Comparison of ENCODE assay signal across 22 cellular contexts in genomic region chr9:81455826-81456225, GRCh38.
DNase-seq lines count a peak whose midpoint lies in the region; TF ChIP-seq lines count a peak whose summit lies in the region.
"Had no signal": no experiment of that assay in that cellular context is flagged by ENCODE, and none has a peak within 500 bp of the region (broad histone marks: within the 10 kb centered on the region; RNA-seq: fewer than 3 reads in every experiment).

No MANE protein-coding gene starts in this region.

- peak overlapping the region; percentile 26 for H3K4me2 ChIP-seq in smooth muscle cell

- H3K9ac ChIP-seq in smooth muscle cell (ENCODE audit: low read depth) = no peak overlapping the region

- DNase-seq in NCI-H524 (lab: John Stamatoyannopoulos, UW) = peak; percentile 6 to 67
- DNase-seq in NCI-H524 treated with DMSO at 0.1 percent for 48 hours (lab: John Stamatoyannopoulos, UW) = no peak
- peak; percentile 57 to 59 for DNase-seq in NCI-H1930 (lab: John Stamatoyannopoulos, UW)
- peak; percentile 6 for DNase-seq in astrocyte of the cerebellum (ENCODE audit: low read depth)
- DNase-seq in smooth muscle cell (lab: John Stamatoyannopoulos, UW; ENCODE audit: unreplicated experiment) = no peak
- DNase-seq in progenitor cell of endocrine pancreas (ENCODE audit: low spot score, unreplicated experiment) = no peak
- DNase-seq in esophagus muscularis mucosa (ENCODE audit: extremely low spot score) = no peak
- no peak for DNase-seq in adrenal gland
- DNase-seq: activated CD4-positive, alpha-beta T cell treated with anti-CD3 and anti-CD28 coated beads for 36 hours; activated CD8-positive, alpha-beta T cell treated with anti-CD3 and anti-CD28 coated beads for 36 hours; activated naive CD4-positive, alpha-beta T cell treated with anti-CD3 and anti-CD28 coated beads, Interleukin-2, amount 10 ng/mL, durations not matched to agents 7 days and 5 days; GOT3; lower lobe of right lung; naive thymus-derived CD8-positive, alpha-beta T cell; NCI-H2081 treated with DMSO at 0.1 percent for 48 hours; NCI-H345; SIG-M5; SW 1271; upper lobe of left lung had no signal

- WGBS in smooth muscle cell (ENCODE audit: low lambda C conversion rate) = 58% methylated on average over 2 of the region's 2 CpGs
- 64% methylated on average over 2 of the region's 2 CpGs for WGBS in esophagus muscularis mucosa
- WGBS in adrenal gland, 4 donors = 86 to 95% (median 87%) methylated on average over 2 of the region's 2 CpGs

- peaks cover 17% of the 10 kb centered on the region for H3K4me1 Mint-ChIP-seq in progenitor cell of endocrine pancreas (ENCODE audit: low read depth)
- H3K4me1 Mint-ChIP-seq: activated CD4-positive, alpha-beta T cell treated with anti-CD3 and anti-CD28 coated beads for 36 hours; activated naive CD4-positive, alpha-beta T cell treated with anti-CD3 and anti-CD28 coated beads, Interleukin-2, amount 10 ng/mL, durations not matched to agents 7 days and 5 days; activated T-helper 17 cell treated with anti-CD3 and anti-CD28 coated beads, Interleukin-2, amount 50 U/mL, for 72 hours; naive thymus-derived CD8-positive, alpha-beta T cell; stimulated activated memory B cell treated with anti-CD40 and anti-IgM and Interleukin-4, amounts not matched to agents 10 μg/mL and 1 μg/mL and 100 μg/mL, for 72 hours had no signal

- no peaks in the 10 kb centered on the region for H3K9me3 ChIP-seq in smooth muscle cell (replicated peaks; ENCODE audit: low read depth)
- H3K9me3 ChIP-seq in esophagus muscularis mucosa = no peaks in the 10 kb centered on the region
- H3K9me3 ChIP-seq in adrenal gland (replicated peaks in 1 of 3) = no peaks in the 10 kb centered on the region
- H3K9me3 ChIP-seq: lower lobe of right lung, upper lobe of left lung had no signal

- no peak overlapping the region for H3K27ac ChIP-seq in smooth muscle cell (ENCODE audit: low read depth)
- H3K27ac ChIP-seq in esophagus muscularis mucosa (replicated peaks in 1 of 4) = no peak overlapping the region
- H3K27ac ChIP-seq in adrenal gland = no peak overlapping the region
- H3K27ac ChIP-seq: lower lobe of right lung, upper lobe of left lung had no signal

- intact Hi-C loops in esophagus muscularis mucosa (cut with DNase I) = no loop called here
- intact Hi-C loops in adrenal gland (cut with DNase I) = no loop called here

- H3K4me1 ChIP-seq in smooth muscle cell (ENCODE audit: low read depth) = peaks cover 11% of the 10 kb centered on the region
- peaks cover 0 to 10% (median 6%) of the 10 kb centered on the region in 4 donors for H3K4me1 ChIP-seq in esophagus muscularis mucosa
- peaks cover 3 to 7% of the 10 kb centered on the region in 2 donors for H3K4me1 ChIP-seq in adrenal gland (replicated peaks in 1 of 2)
- H3K4me1 ChIP-seq: lower lobe of right lung, upper lobe of left lung had no signal

- H3K79me2 ChIP-seq in smooth muscle cell (ENCODE audit: low read depth) = no peaks in the 10 kb centered on the region

- no peaks in the 10 kb centered on the region for H4K20me1 ChIP-seq in smooth muscle cell (ENCODE audit: low read depth)

- no peaks in the 10 kb centered on the region for H3K36me3 Mint-ChIP-seq in progenitor cell of endocrine pancreas (ENCODE audit: insufficient read depth)
- H3K36me3 Mint-ChIP-seq: activated naive CD4-positive, alpha-beta T cell treated with anti-CD3 and anti-CD28 coated beads, Interleukin-2, amount 10 ng/mL, durations not matched to agents 7 days and 5 days; stimulated activated memory B cell treated with anti-CD40 and anti-IgM and Interleukin-4, amounts not matched to agents 10 μg/mL and 1 μg/mL and 100 μg/mL, for 72 hours had no signal

- no peaks in the 10 kb centered on the region for H3F3A ChIP-seq in smooth muscle cell (ENCODE audit: low read depth)

- in situ Hi-C loops in astrocyte of the cerebellum (cut with HindIII; ENCODE audit: low sequenced_read_pairs) = no loop called here

- H3K4me3 Mint-ChIP-seq in progenitor cell of endocrine pancreas (ENCODE audit: low read depth) = no peak overlapping the region
- H3K4me3 Mint-ChIP-seq: activated CD4-positive, alpha-beta T cell treated with anti-CD3 and anti-CD28 coated beads for 36 hours; activated CD8-positive, alpha-beta T cell treated with anti-CD3 and anti-CD28 coated beads for 36 hours; activated naive CD4-positive, alpha-beta T cell treated with anti-CD3 and anti-CD28 coated beads, Interleukin-2, amount 10 ng/mL, durations not matched to agents 7 days and 5 days; activated T-helper 17 cell treated with anti-CD3 and anti-CD28 coated beads, Interleukin-2, amount 50 U/mL, for 72 hours; naive thymus-derived CD8-positive, alpha-beta T cell; stimulated activated memory B cell treated with anti-CD40 and anti-IgM and Interleukin-4, amounts not matched to agents 10 μg/mL and 1 μg/mL and 100 μg/mL, for 72 hours had no signal

- H3K27me3 Mint-ChIP-seq in progenitor cell of endocrine pancreas = peaks cover 10% of the 10 kb centered on the region
- H3K27me3 Mint-ChIP-seq: activated CD4-positive, alpha-beta T cell treated with anti-CD3 and anti-CD28 coated beads for 36 hours; activated naive CD4-positive, alpha-beta T cell treated with anti-CD3 and anti-CD28 coated beads, Interleukin-2, amount 10 ng/mL, durations not matched to agents 7 days and 5 days; activated T-helper 17 cell treated with anti-CD3 and anti-CD28 coated beads, Interleukin-2, amount 50 U/mL, for 72 hours had no signal

- H3K9me3 Mint-ChIP-seq in progenitor cell of endocrine pancreas (ENCODE audit: low read depth) = no peaks in the 10 kb centered on the region
- H3K9me3 Mint-ChIP-seq: activated CD8-positive, alpha-beta T cell treated with anti-CD3 and anti-CD28 coated beads for 36 hours; activated T-helper 17 cell treated with anti-CD3 and anti-CD28 coated beads, Interleukin-2, amount 50 U/mL, for 72 hours; stimulated activated memory B cell treated with anti-CD40 and anti-IgM and Interleukin-4, amounts not matched to agents 10 μg/mL and 1 μg/mL and 100 μg/mL, for 72 hours had no signal

- no peak for TF ChIP-seq CTCF in astrocyte of the cerebellum (IDR thresholded peaks at IDR 0.05; ENCODE audit: low read depth, low read length, missing control alignments)
- no peak for TF ChIP-seq CTCF in smooth muscle cell (IDR thresholded peaks at IDR 0.05; ENCODE audit: borderline replicate concordance, insufficient read depth, poor library complexity, severe bottlenecking)
- TF ChIP-seq CTCF in progenitor cell of endocrine pancreas (IDR thresholded peaks at IDR 0.05; ENCODE audit: unreplicated experiment) = no peak
- no peak for TF ChIP-seq CTCF in esophagus muscularis mucosa (IDR thresholded peaks at IDR 0.05)
- no peak for TF ChIP-seq CTCF in adrenal gland (IDR thresholded peaks at IDR 0.05)

- no peak overlapping the region for H3K4me3 ChIP-seq in astrocyte of the cerebellum (ENCODE audit: low read depth, low read length)
- no peak overlapping the region for H3K4me3 ChIP-seq in smooth muscle cell
- H3K4me3 ChIP-seq in esophagus muscularis mucosa = no peak overlapping the region
- no peak overlapping the region for H3K4me3 ChIP-seq in adrenal gland
- H3K4me3 ChIP-seq: K562, lower lobe of right lung, upper lobe of left lung had no signal

- no peaks in the 10 kb centered on the region for H3K36me3 ChIP-seq in smooth muscle cell (ENCODE audit: low read depth)
- H3K36me3 ChIP-seq in esophagus muscularis mucosa = no peaks in the 10 kb centered on the region
- no peaks in the 10 kb centered on the region for H3K36me3 ChIP-seq in adrenal gland (replicated peaks in 1 of 2)
- H3K36me3 ChIP-seq: lower lobe of right lung, upper lobe of left lung had no signal

- no peak for TF ChIP-seq EP300 in esophagus muscularis mucosa (IDR thresholded peaks at IDR 0.05)

- H3K27ac Mint-ChIP-seq in progenitor cell of endocrine pancreas = no peak overlapping the region
- H3K27ac Mint-ChIP-seq: activated CD4-positive, alpha-beta T cell treated with anti-CD3 and anti-CD28 coated beads for 36 hours; activated CD8-positive, alpha-beta T cell treated with anti-CD3 and anti-CD28 coated beads for 36 hours; activated naive CD4-positive, alpha-beta T cell treated with anti-CD3 and anti-CD28 coated beads, Interleukin-2, amount 10 ng/mL, durations not matched to agents 7 days and 5 days; activated T-helper 17 cell treated with anti-CD3 and anti-CD28 coated beads, Interleukin-2, amount 50 U/mL, for 72 hours; naive thymus-derived CD8-positive, alpha-beta T cell; stimulated activated memory B cell treated with anti-CD40 and anti-IgM and Interleukin-4, amounts not matched to agents 10 μg/mL and 1 μg/mL and 100 μg/mL, for 72 hours had no signal

- TF ChIP-seq POLR2A in esophagus muscularis mucosa (IDR thresholded peaks at IDR 0.05; ENCODE audit: low read depth) = no peak
- no peak for TF ChIP-seq POLR2A in adrenal gland (IDR thresholded peaks at IDR 0.05)

- H3K27me3 ChIP-seq in smooth muscle cell (ENCODE audit: low read depth) (no peaks in the 10 kb centered on the region), esophagus muscularis mucosa (no peaks in the 10 kb centered on the region), adrenal gland (no peaks in the 10 kb centered on the region)
- H3K27me3 ChIP-seq: upper lobe of left lung had no signal

- no peak overlapping the region for H2AFZ ChIP-seq in smooth muscle cell (ENCODE audit: low read depth)

Comparison
In these comparisons a context has a peak if more than half of its experiments do, and no peak if none do; other contexts are left out.
1. DNase-seq: peak in NCI-H524 (2 of 2), NCI-H1930 (2 of 2) and astrocyte of the cerebellum (single experiment); none in NCI-H524 treated with DMSO at 0.1 percent for 48 hours (single experiment), smooth muscle cell (single experiment), progenitor cell of endocrine pancreas (single experiment), esophagus muscularis mucosa (single experiment) and adrenal gland (0 of 7).